ENCODE assay signal across 8 cellular contexts in genomic region chr16:740764-741505, GRCh38. TPM values are rescaled to one million over a fixed set of nuclear protein-coding genes. Genes with fewer than 3 reads are reported as not detected.
DNase-seq lines count a peak whose midpoint lies in the region; ATAC-seq and TF ChIP-seq lines count a peak whose summit lies in the region.

TSS of gene CIAO3 (minus strand) at chr16:740997. CDS start at chr16:740985, 12 bp downstream.

- no peak; the same call in 1 of the 2 replicates for TF ChIP-seq RAD21 in SK-N-SH (IDR thresholded peaks at IDR 0.05; ENCODE audit: low read length)

- H3K4me2 ChIP-seq in MM.1S (ENCODE audit: low read depth, low read length) (peak within 1 kb of the TSS; percentile 94), SK-N-SH (peak within 1 kb of the TSS; percentile 98), osteoblast (ENCODE audit: insufficient read depth, low read length) (peak within 1 kb of the TSS; percentile 88)

- TF ChIP-seq EP300 in SK-N-SH (IDR thresholded peaks at IDR 0.05; ENCODE audit: borderline replicate concordance in 1 of 2, low read depth in 1 of 2, low read length in 1 of 2), result no peak

- TF ChIP-seq CTCF in MM.1S (IDR thresholded peaks at IDR 0.05; ENCODE audit: low read length) (peak; percentile 86), SK-N-SH (IDR thresholded peaks at IDR 0.05) (peak; percentile 74), osteoblast (IDR thresholded peaks at IDR 0.05; ENCODE audit: extremely low read depth, low read depth, low read length) (peak; percentile 76), thoracic aorta (IDR thresholded peaks at IDR 0.05) (peak; percentile 93)

- WGBS in SK-N-SH (ENCODE audit: low lambda C conversion rate), result 5% methylated on average over 29 of the region's 79 CpGs

- H3K27ac ChIP-seq in MM.1S (ENCODE audit: low read length) (no peak within 1 kb of the TSS), SK-N-SH (ENCODE audit: low read depth in 2 of 2, low read length in 1 of 2) (peak within 1 kb of the TSS in 1 of 2 experiments; percentile 24; a peak in 1 of 4 replicates), osteoblast (ENCODE audit: low read depth, low read length) (peak within 1 kb of the TSS; percentile 63), thoracic aorta (no peak within 1 kb of the TSS)

- H3F3A ChIP-seq in MM.1S (ENCODE audit: insufficient read depth, low read length) (peaks cover 13% of the 10 kb centered on the region), SK-N-SH (replicated peaks; ENCODE audit: insufficient read depth) (no peaks in the 10 kb centered on the region)

- H2AFZ ChIP-seq in MM.1S (ENCODE audit: low read length) (peak within 1 kb of the TSS; percentile 98), SK-N-SH (ENCODE audit: low read depth) (peak within 1 kb of the TSS; percentile 91), osteoblast (ENCODE audit: low read length) (peak within 1 kb of the TSS; percentile 94)

- DNase-seq in H7 (peak; percentile 100), MM.1S (peak; percentile 93), SK-N-SH (peak; percentile 99), glomerular endothelial cell (ENCODE audit: extremely low read depth, low read depth, low spot score) (peak; percentile 16), osteoblast (ENCODE audit: insufficient read length, low spot score, missing footprints) (peak; percentile 100), thoracic aorta (ENCODE audit: low spot score) (peak; percentile 22)
- peak; percentile 88 for DNase-seq in activated naive CD4-positive, alpha-beta T cell treated with anti-CD3 and anti-CD28 coated beads, Interleukin-2, amount 50 U/mL, for 16 hours

- ATAC-seq in thoracic aorta (ENCODE audit: insufficient number of reproducible peaks, low FRiP score, low read depth), result peak; percentile 91

- H3K36me3 ChIP-seq in ES-I3 (ENCODE audit: insufficient read depth, low read length) (peaks cover 5% of the 10 kb centered on the region; the same call in 1 of the 2 replicates), H7 (replicated peaks; ENCODE audit: control insufficient read depth, insufficient read depth, low read length) (peaks cover 2% of the 10 kb centered on the region), MM.1S (replicated peaks; ENCODE audit: insufficient read depth, low read length) (no peaks in the 10 kb centered on the region), SK-N-SH (replicated peaks in 1 of 2; ENCODE audit: control insufficient read depth in 1 of 2, insufficient read depth in 2 of 2, low read length in 1 of 2) (peaks cover 0 to 16% of the 10 kb centered on the region in 2 experiments), osteoblast (ENCODE audit: insufficient read depth, low read length) (peaks cover 14% of the 10 kb centered on the region), thoracic aorta (peaks cover 16% of the 10 kb centered on the region)

- peaks cover 6% of the 10 kb centered on the region; the same call in 1 of the 2 replicates for H3K4me1 ChIP-seq in ES-I3 (ENCODE audit: insufficient read depth, low read length)
- H3K4me1 ChIP-seq in MM.1S (ENCODE audit: low read length), result peaks cover 23% of the 10 kb centered on the region
- H3K4me1 ChIP-seq in SK-N-SH (ENCODE audit: control insufficient read depth in 1 of 2, insufficient read depth in 2 of 2, low read depth in 1 of 2, low read length in 1 of 2), result peaks cover 0 to 10% of the 10 kb centered on the region in 2 experiments; a peak in 1 of 4 replicates
- peaks cover 12% of the 10 kb centered on the region for H3K4me1 ChIP-seq in osteoblast (ENCODE audit: insufficient read depth, low read length)
- H3K4me1 ChIP-seq in thoracic aorta (ENCODE audit: control insufficient read depth in 1 of 2, low read depth in 2 of 2), result peaks cover 8 to 11% of the 10 kb centered on the region in 2 donors

- H3K79me2 ChIP-seq in MM.1S (ENCODE audit: low read length) (peaks cover 15% of the 10 kb centered on the region), SK-N-SH (ENCODE audit: insufficient read depth) (peaks cover 14% of the 10 kb centered on the region), osteoblast (ENCODE audit: insufficient read depth, low read length) (peaks cover 8% of the 10 kb centered on the region)

- H4K20me1 ChIP-seq in MM.1S (ENCODE audit: insufficient read depth, low read length) (no peaks in the 10 kb centered on the region), SK-N-SH (ENCODE audit: insufficient read depth) (no peaks in the 10 kb centered on the region), osteoblast (ENCODE audit: insufficient read depth, low read length) (peaks cover 4% of the 10 kb centered on the region)

- H3K9me2 ChIP-seq in MM.1S (replicated peaks; ENCODE audit: insufficient read depth, low read length), result no peaks in the 10 kb centered on the region
- H3K9me2 ChIP-seq in SK-N-SH, result no peaks in the 10 kb centered on the region

- H3K27me3 ChIP-seq in H7 (ENCODE audit: control insufficient read depth, insufficient read depth, low read length) (no peaks in the 10 kb centered on the region), MM.1S (replicated peaks; ENCODE audit: insufficient read depth, low read length) (peaks cover 24% of the 10 kb centered on the region), SK-N-SH (ENCODE audit: insufficient read depth) (no peaks in the 10 kb centered on the region), osteoblast (ENCODE audit: insufficient read depth, low read length) (no peaks in the 10 kb centered on the region), thoracic aorta (replicated peaks; ENCODE audit: insufficient read depth) (no peaks in the 10 kb centered on the region)

- H3K9ac ChIP-seq in ES-I3 (ENCODE audit: low read depth, low read length) (peak within 1 kb of the TSS; percentile 93), MM.1S (ENCODE audit: low read length) (peak within 1 kb of the TSS; percentile 93), SK-N-SH (peak within 1 kb of the TSS; percentile 78)

- CTCF ChIA-PET in SK-N-SH (lab: Yijun Ruan, JAX), result interaction anchor here (0.6 to 4.5 kb wide), 23 partner anchors 8 to 357 kb away, joined by 3 to 41 read pairs (median 6); partner anchors contain the start of genes ANTKMT, CCDC78 and METRN

- POLR2A ChIA-PET in SK-N-SH (lab: Yijun Ruan, JAX), result interaction anchor here (0.9 to 1.1 kb wide), 3 partner anchors 25 to 47 kb away, joined by 3 read pairs; partner anchors contain the start of genes CHTF18 and RPUSD1

- H3K9me3 ChIP-seq in ES-I3 (ENCODE audit: control insufficient read depth, insufficient read depth, low read length) (no peaks in the 10 kb centered on the region), MM.1S (replicated peaks; ENCODE audit: insufficient read depth, low read length) (no peaks in the 10 kb centered on the region), SK-N-SH (no peaks in the 10 kb centered on the region), osteoblast (ENCODE audit: low read depth, low read length) (no peaks in the 10 kb centered on the region), thoracic aorta (no peaks in the 10 kb centered on the region)

- H3K4me3 ChIP-seq in H7 (ENCODE audit: insufficient read depth, low read depth, low read length) (peak within 1 kb of the TSS; percentile 81), MM.1S (ENCODE audit: low read length) (peak within 1 kb of the TSS; percentile 96), SK-N-SH (ENCODE audit: low read depth in 2 of 2, low read length in 1 of 2) (peak within 1 kb of the TSS; percentile 85 to 87), osteoblast (ENCODE audit: insufficient read depth, low read length) (peak within 1 kb of the TSS; percentile 90), thoracic aorta (peak within 1 kb of the TSS; percentile 87)

TF ChIP-seq in SK-N-SH, 30 proteins besides CTCF, POLR2A, EP300 and RAD21 (continues in another document):
- TF ChIP-seq SIN3A (IDR thresholded peaks at IDR 0.05; ENCODE audit: borderline replicate concordance, low read depth, low read length) (peak; percentile 65; the same call in 1 of the 2 replicates), FOSL2 (IDR thresholded peaks at IDR 0.05; ENCODE audit: borderline replicate concordance, low read depth) (peak; percentile 10; the same call in 1 of the 2 replicates), PBX3 (IDR thresholded peaks at IDR 0.05) (peak; percentile 44), NFIC (IDR thresholded peaks at IDR 0.05; ENCODE audit: borderline replicate concordance) (peak; percentile 29; the same call in 1 of the 2 replicates), NRF1 (IDR thresholded peaks at IDR 0.05; ENCODE audit: low read depth, low read length) (peak; percentile 91), ZBTB33 (IDR thresholded peaks at IDR 0.05; ENCODE audit: borderline replicate concordance, low read depth) (peak; percentile 87), TEAD4 (IDR thresholded peaks at IDR 0.05; ENCODE audit: borderline replicate concordance, insufficient read depth) (no peak), JUND (IDR thresholded peaks at IDR 0.05) (no peak), ELF1 (IDR thresholded peaks at IDR 0.05) (peak; percentile 100), TCF12 (IDR thresholded peaks at IDR 0.05) (no peak; the same call in 1 of the 2 replicates), GATA2 (CRISPR knock-in tag; IDR thresholded peaks at IDR 0.05) (no peak)

RNA-seq across cellular contexts. Expression of gene CIAO3, which starts in this region (rescaled TPM):
- 42.6 and 46.1 TPM in 2 replicates for total RNA-seq in H7 (2014; rRNA removed; shearing (Covaris generic))
- polyA plus RNA-seq in SK-N-SH (2012; rRNA removed), result 14.4 TPM in 2 replicates
- 5.1 and 8.7 TPM in 2 replicates for polyA plus RNA-seq in SK-N-SH (2012; cell fraction: cytosol; rRNA removed)
- 53.0 and 67.9 TPM in 2 replicates for polyA plus RNA-seq in SK-N-SH (2012; cell fraction: nucleus; rRNA removed)
- total RNA-seq in glomerular endothelial cell (33.7 and 34.3 TPM in 2 replicates), osteoblast (32.2 and 35.1 TPM in 2 replicates), thoracic aorta (10 to 100 TPM; 27.0 to 30.3 TPM)

Comparison
In these comparisons a context has a peak if more than half of its experiments do, and no peak if none do; other contexts are left out.
1. DNase-seq: peak in every context shown above with its lines; median percentile 100 in H7; 100 in osteoblast; 99 in SK-N-SH; 93 in MM.1S; 88 in activated naive CD4-positive, alpha-beta T cell treated with anti-CD3 and anti-CD28 coated beads, Interleukin-2, amount 50 U/mL, for 16 hours; 22 in thoracic aorta; 16 in glomerular endothelial cell.